Comparison of ENCODE assay signal across 2 cellular contexts in the genomic region with DNA sequence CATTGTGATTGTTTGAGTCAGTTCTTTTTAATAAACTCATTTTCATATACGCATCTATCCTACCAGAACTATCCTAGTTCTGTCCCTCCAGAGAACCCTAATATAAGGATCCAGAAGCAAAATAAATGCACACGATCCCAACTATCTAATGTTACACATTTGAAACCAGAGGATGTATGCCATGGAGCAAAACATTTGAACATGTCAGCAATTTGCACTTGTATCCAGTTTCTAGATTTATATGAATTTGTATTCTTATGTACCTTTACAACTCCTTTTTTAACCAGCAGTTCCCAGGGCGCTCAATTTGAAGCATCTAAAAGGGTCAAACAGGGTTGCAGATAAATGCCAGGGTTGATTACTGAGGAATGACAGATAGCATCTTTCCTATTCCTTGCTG.
TF ChIP-seq lines count a peak whose summit lies in the region.

No MANE protein-coding gene starts in this region.

TF ChIP-seq in GM23338, 12 proteins besides CTCF, POLR2A, EP300 and RAD21 (continues in another document):
- TF ChIP-seq, protein P1, sequence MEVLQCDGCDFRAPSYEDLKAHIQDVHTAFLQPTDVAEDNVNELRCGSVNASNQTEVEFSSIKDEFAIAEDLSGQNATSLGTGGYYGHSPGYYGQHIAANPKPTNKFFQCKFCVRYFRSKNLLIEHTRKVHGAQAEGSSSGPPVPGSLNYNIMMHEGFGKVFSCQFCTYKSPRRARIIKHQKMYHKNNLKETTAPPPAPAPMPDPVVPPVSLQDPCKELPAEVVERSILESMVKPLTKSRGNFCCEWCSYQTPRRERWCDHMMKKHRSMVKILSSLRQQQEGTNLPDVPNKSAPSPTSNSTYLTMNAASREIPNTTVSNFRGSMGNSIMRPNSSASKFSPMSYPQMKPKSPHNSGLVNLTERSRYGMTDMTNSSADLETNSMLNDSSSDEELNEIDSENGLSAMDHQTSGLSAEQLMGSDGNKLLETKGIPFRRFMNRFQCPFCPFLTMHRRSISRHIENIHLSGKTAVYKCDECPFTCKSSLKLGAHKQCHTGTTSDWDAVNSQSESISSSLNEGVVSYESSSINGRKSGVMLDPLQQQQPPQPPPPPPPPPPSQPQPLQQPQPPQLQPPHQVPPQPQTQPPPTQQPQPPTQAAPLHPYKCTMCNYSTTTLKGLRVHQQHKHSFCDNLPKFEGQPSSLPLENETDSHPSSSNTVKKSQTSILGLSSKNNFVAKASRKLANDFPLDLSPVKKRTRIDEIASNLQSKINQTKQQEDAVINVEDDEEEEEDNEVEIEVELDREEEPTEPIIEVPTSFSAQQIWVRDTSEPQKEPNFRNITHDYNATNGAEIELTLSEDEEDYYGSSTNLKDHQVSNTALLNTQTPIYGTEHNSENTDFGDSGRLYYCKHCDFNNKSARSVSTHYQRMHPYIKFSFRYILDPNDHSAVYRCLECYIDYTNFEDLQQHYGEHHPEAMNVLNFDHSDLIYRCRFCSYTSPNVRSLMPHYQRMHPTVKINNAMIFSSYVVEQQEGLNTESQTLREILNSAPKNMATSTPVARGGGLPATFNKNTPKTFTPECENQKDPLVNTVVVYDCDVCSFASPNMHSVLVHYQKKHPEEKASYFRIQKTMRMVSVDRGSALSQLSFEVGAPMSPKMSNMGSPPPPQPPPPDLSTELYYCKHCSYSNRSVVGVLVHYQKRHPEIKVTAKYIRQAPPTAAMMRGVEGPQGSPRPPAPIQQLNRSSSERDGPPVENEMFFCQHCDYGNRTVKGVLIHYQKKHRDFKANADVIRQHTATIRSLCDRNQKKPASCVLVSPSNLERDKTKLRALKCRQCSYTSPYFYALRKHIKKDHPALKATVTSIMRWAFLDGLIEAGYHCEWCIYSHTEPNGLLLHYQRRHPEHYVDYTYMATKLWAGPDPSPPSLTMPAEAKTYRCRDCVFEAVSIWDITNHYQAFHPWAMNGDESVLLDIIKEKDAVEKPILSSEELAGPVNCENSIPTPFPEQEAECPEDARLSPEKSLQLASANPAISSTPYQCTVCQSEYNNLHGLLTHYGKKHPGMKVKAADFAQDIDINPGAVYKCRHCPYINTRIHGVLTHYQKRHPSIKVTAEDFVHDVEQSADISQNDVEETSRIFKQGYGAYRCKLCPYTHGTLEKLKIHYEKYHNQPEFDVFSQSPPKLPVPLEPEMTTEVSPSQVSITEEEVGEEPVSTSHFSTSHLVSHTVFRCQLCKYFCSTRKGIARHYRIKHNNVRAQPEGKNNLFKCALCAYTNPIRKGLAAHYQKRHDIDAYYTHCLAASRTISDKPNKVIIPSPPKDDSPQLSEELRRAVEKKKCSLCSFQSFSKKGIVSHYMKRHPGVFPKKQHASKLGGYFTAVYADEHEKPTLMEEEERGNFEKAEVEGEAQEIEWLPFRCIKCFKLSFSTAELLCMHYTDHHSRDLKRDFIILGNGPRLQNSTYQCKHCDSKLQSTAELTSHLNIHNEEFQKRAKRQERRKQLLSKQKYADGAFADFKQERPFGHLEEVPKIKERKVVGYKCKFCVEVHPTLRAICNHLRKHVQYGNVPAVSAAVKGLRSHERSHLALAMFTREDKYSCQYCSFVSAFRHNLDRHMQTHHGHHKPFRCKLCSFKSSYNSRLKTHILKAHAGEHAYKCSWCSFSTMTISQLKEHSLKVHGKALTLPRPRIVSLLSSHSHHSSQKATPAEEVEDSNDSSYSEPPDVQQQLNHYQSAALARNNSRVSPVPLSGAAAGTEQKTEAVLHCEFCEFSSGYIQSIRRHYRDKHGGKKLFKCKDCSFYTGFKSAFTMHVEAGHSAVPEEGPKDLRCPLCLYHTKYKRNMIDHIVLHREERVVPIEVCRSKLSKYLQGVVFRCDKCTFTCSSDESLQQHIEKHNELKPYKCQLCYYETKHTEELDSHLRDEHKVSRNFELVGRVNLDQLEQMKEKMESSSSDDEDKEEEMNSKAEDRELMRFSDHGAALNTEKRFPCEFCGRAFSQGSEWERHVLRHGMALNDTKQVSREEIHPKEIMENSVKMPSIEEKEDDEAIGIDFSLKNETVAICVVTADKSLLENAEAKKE (CRISPR knock-in tag; IDR thresholded peaks at IDR 0.05), result no peak
- TF ChIP-seq JUNB (IDR thresholded peaks at IDR 0.05; ENCODE audit: unreplicated experiment), result no peak
- no peak for TF ChIP-seq REST (IDR thresholded peaks at IDR 0.05; ENCODE audit: unreplicated experiment)
- no peak for TF ChIP-seq STAT1 (IDR thresholded peaks at IDR 0.05; ENCODE audit: unreplicated experiment)
- no peak for TF ChIP-seq ZNF114 (CRISPR knock-in tag; IDR thresholded peaks at IDR 0.05)
- TF ChIP-seq CREB1 (CRISPR knock-in tag; IDR thresholded peaks at IDR 0.05; ENCODE audit: low read depth), result no peak
- TF ChIP-seq EZH2phosphoT487 (IDR thresholded peaks at IDR 0.05; ENCODE audit: unreplicated experiment), result no peak
- TF ChIP-seq, protein P2, sequence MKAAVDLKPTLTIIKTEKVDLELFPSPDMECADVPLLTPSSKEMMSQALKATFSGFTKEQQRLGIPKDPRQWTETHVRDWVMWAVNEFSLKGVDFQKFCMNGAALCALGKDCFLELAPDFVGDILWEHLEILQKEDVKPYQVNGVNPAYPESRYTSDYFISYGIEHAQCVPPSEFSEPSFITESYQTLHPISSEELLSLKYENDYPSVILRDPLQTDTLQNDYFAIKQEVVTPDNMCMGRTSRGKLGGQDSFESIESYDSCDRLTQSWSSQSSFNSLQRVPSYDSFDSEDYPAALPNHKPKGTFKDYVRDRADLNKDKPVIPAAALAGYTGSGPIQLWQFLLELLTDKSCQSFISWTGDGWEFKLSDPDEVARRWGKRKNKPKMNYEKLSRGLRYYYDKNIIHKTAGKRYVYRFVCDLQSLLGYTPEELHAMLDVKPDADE (IDR thresholded peaks at IDR 0.05), result no peak
- no peak for TF ChIP-seq EZH2 (IDR thresholded peaks at IDR 0.05; ENCODE audit: low read depth, unreplicated experiment)
- no peak for TF ChIP-seq NANOG (IDR thresholded peaks at IDR 0.05; ENCODE audit: borderline replicate concordance)

TF ChIP-seq in neural cell, 6 proteins besides CTCF, POLR2A, EP300 and RAD21:
- TF ChIP-seq EZH2 (IDR thresholded peaks at IDR 0.05; ENCODE audit: borderline replicate concordance, insufficient read depth, low read length, poor library complexity, severe bottlenecking) (no peak), POLR2AphosphoS5 (IDR thresholded peaks at IDR 0.05) (no peak), REST (IDR thresholded peaks at IDR 0.05; ENCODE audit: borderline replicate concordance) (no peak), MXI1 (conservative IDR thresholded peaks at IDR 0.05; ENCODE audit: poor library complexity, severe bottlenecking) (no peak), SMC3 (conservative IDR thresholded peaks at IDR 0.05; ENCODE audit: poor library complexity) (no peak), TAF1 (IDR thresholded peaks at IDR 0.05; ENCODE audit: low read depth) (no peak)
